8 cellular contexts compared by ENCODE assay signal in the genomic region with DNA sequence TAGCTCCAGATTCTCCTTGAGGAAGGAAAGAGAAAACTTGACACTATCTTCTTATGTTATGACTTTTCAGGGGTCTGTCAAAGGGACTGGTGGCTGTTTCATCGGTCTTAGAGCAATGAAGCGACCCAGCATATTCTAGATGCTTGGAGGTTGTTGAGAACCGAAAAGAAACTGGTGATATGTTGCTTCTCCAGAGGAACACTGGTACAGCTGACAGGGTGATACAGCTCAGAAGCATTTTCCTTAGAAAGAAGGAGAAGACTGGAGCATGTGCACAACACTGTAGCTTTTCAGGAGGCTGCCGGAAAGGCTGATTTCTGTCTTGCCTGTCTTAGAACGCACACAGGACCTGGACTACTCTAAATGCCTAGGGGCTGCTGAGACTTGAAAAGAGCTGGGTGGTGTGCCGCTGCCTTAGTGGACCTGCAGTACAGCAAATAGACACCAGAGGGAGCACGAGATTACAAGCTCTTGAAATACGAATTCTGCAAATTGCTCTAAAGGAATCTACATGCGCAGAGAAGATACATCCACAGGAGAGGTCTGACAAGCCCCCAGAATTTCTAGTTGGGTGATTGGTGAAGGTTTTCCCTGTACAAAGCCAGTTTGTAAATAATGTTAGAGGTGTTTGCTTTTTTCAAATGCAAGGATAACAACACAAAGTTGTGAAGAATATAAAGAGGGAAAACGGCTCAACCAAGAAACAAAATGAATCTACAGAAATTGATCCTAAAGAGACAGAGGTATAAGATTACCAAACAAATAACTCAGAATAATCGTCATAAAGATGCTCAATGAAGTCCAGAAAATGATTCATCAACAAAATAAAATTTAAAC.
DNase-seq lines count a peak whose midpoint lies in the region; ATAC-seq, FAIRE-seq and TF ChIP-seq lines count a peak whose summit lies in the region.

No MANE protein-coding gene starts in this region.

- BruUV-seq in IMR-90 (replicated peaks; lab: Mats Ljungman, UMichigan) (no TSS peak), GM12878 (replicated peaks; lab: Mats Ljungman, UMichigan) (no TSS peak)

- no peak overlapping the region for H2BK20ac ChIP-seq in IMR-90 (ENCODE audit: low read depth, low read length)

- RAD21 ChIA-PET in GM12878 (lab: Charles Lee; ENCODE audit: unreplicated experiment), result interaction anchor here (1.3 to 1.9 kb wide), 4 partner anchors 840 to 907 kb away, joined by 5 to 14 read pairs (median 8); no protein-coding TSS in a partner anchor

- H3K79me2 ChIP-seq in GM12878 (ENCODE audit: control insufficient read depth, insufficient read depth, low read length), result no peaks in the 10 kb centered on the region

- dilution Hi-C loops in IMR-90 (cut with HindIII; ENCODE audit: low sequenced_read_pairs, unreplicated experiment), result no loop called here

- DNase-seq in ACHN (peak; percentile 38), GM13976 (ENCODE audit: low spot score) (peak; percentile 15), IMR-90 (peak; percentile 37), RKO (ENCODE audit: low spot score) (peak; percentile 65), GM12878 (ENCODE audit: low read depth, low spot score) (no peak), iPS DF 19.7 (ENCODE audit: low read depth, low spot score) (peak; percentile 15), smooth muscle cell of the brain vasculature (ENCODE audit: low read depth, low spot score) (peak; percentile 12)

- TF ChIP-seq CTCF in GM13976 (IDR thresholded peaks at IDR 0.05; ENCODE audit: borderline replicate concordance, control extremely low read depth, extremely low read depth, insufficient read depth, missing control alignments) (peak; percentile 63), IMR-90 (conservative IDR thresholded peaks at IDR 0.05; ENCODE audit: low read depth, low read length) (peak; percentile 57), GM12878 (IDR thresholded peaks at IDR 0.05 in 2 of 3, conservative IDR thresholded peaks at IDR 0.05 in 1 of 3; ENCODE audit: control insufficient read depth in 2 of 3, extremely low read depth in 1 of 3, insufficient read depth in 1 of 3, low read depth in 3 of 3, low read length in 3 of 3) (peak; percentile 76 to 82 (median 81))

- TF ChIP-seq RAD21 in IMR-90 (IDR thresholded peaks at IDR 0.05; ENCODE audit: low read length) (peak; percentile 38), GM12878 (IDR thresholded peaks at IDR 0.05; ENCODE audit: insufficient read depth, low read depth, low read length) (peak; percentile 73)

- intact Hi-C loops in IMR-90 (cut with micrococcal nuclease), result loop anchor here (1.0 kb wide), 1 partner anchor 867 kb away; no protein-coding TSS in a partner anchor
- intact Hi-C loops in GM12878 (cut with micrococcal nuclease; ENCODE audit: unreplicated experiment), result loop anchor here (1.0 kb wide), 1 partner anchor 867 kb away; no protein-coding TSS in a partner anchor

- no peak overlapping the region for H3K23ac ChIP-seq in IMR-90 (ENCODE audit: low read depth, low read length)

- peak; percentile 87 for ATAC-seq in IMR-90 (ENCODE audit: low read depth)
- peak; percentile 82 for ATAC-seq in GM12878
- no peak for ATAC-seq in HG03469 (IDR thresholded peaks at IDR 0.05; ENCODE audit: unreplicated experiment)

- H2BK15ac ChIP-seq in IMR-90 (ENCODE audit: low read depth, low read length), result no peak overlapping the region

- no peaks in the 10 kb centered on the region for H3K9me1 ChIP-seq in IMR-90 (ENCODE audit: insufficient read depth, low read length)

- POLR2A ChIA-PET in IMR-90 (lab: Charles Lee; ENCODE audit: unreplicated experiment) (no interaction called here), GM12878 (lab: Charles Lee) (no interaction called here)

- no peak overlapping the region for H2AK9ac ChIP-seq in IMR-90 (replicated peaks; ENCODE audit: low read depth, low read length, poor library complexity)

- H3K4ac ChIP-seq in IMR-90 (ENCODE audit: low read depth, low read length), result no peak overlapping the region

- no peak for TF ChIP-seq EP300 in GM12878 (IDR thresholded peaks at IDR 0.05; ENCODE audit: borderline replicate concordance in 1 of 2, control insufficient read depth in 1 of 2, low read depth in 2 of 2, low read length in 2 of 2)

- no peak overlapping the region for H3K14ac ChIP-seq in IMR-90 (replicated peaks; ENCODE audit: low read depth, low read length)

- no peak overlapping the region; the same call in 1 of the 2 replicates for H3K4me2 ChIP-seq in IMR-90 (ENCODE audit: low read depth, low read length)
- no peak overlapping the region for H3K4me2 ChIP-seq in GM12878 (ENCODE audit: control insufficient read depth, insufficient read depth)

- H2BK5ac ChIP-seq in IMR-90 (ENCODE audit: low read depth, low read length, poor library complexity, severe bottlenecking), result no peak overlapping the region

- no peaks in the 10 kb centered on the region for H4K20me1 ChIP-seq in IMR-90 (ENCODE audit: insufficient read depth, low read length)
- H4K20me1 ChIP-seq in GM12878 (ENCODE audit: control insufficient read depth, insufficient read depth), result no peaks in the 10 kb centered on the region

- H3K4me1 ChIP-seq in IMR-90 (ENCODE audit: control insufficient read depth, insufficient read depth, low read length) (no peaks in the 10 kb centered on the region), GM12878 (ENCODE audit: control insufficient read depth, insufficient read depth, low read length) (no peaks in the 10 kb centered on the region)

- H4K8ac ChIP-seq in IMR-90 (ENCODE audit: low read depth in 2 of 2, low read length in 2 of 2), result no peak overlapping the region

- H3K9me3 ChIP-seq in IMR-90 (ENCODE audit: control insufficient read depth, insufficient read depth, low read length) (no peaks in the 10 kb centered on the region), GM12878 (replicated peaks; ENCODE audit: control insufficient read depth, insufficient read depth, low read length) (no peaks in the 10 kb centered on the region)

- H3K36me3 ChIP-seq in IMR-90 (ENCODE audit: control insufficient read depth, insufficient read depth, low read length), result no peaks in the 10 kb centered on the region
- no peaks in the 10 kb centered on the region for H3K36me3 ChIP-seq in GM12878 (ENCODE audit: control insufficient read depth in 2 of 2, insufficient read depth in 2 of 2, low read length in 1 of 2)

- H3K56ac ChIP-seq in IMR-90 (ENCODE audit: extremely low read depth, insufficient read depth, low read length), result no peak overlapping the region

- H3K79me1 ChIP-seq in IMR-90 (ENCODE audit: low read depth in 1 of 2, low read length in 2 of 2), result no peaks in the 10 kb centered on the region

- H3K27me3 ChIP-seq in IMR-90 (ENCODE audit: control insufficient read depth, insufficient read depth, low read length) (no peaks in the 10 kb centered on the region), GM12878 (replicated peaks in 1 of 2; ENCODE audit: control insufficient read depth in 2 of 2, insufficient read depth in 2 of 2, low read length in 1 of 2) (no peaks in the 10 kb centered on the region)

- CTCF ChIA-PET in IMR-90 (lab: Yijun Ruan, JAX) (interaction anchor here (0.6 to 1.1 kb wide), 3 partner anchors 10 to 794 kb away, joined by 3 to 5 read pairs (median 3); no protein-coding TSS in a partner anchor), GM12878 (lab: Yijun Ruan, JAX) (interaction anchor here (0.6 to 3.6 kb wide), 13 partner anchors 8 to 1027 kb away, joined by 3 to 63 read pairs (median 4); no protein-coding TSS in a partner anchor)

- H2AFZ ChIP-seq in IMR-90 (replicated peaks; ENCODE audit: low read length, poor library complexity) (no peak overlapping the region), GM12878 (ENCODE audit: control insufficient read depth, low read depth, low read length) (no peak overlapping the region)

- H3K4me3 ChIP-seq in IMR-90 (ENCODE audit: insufficient read depth, low read depth, low read length), result no peak overlapping the region
- H3K4me3 ChIP-seq in GM12878, result no peak overlapping the region

- H3K27ac ChIP-seq in IMR-90 (ENCODE audit: insufficient read depth, low read length) (no peak overlapping the region), GM12878 (ENCODE audit: control insufficient read depth, insufficient read depth) (no peak overlapping the region)

- no peak overlapping the region for H3K18ac ChIP-seq in IMR-90 (ENCODE audit: low read depth, low read length)

- 33% methylated on average over 1 of the region's 11 CpGs; no CpG with 5 or more reads in 1 of the 2 experiments for WGBS in IMR-90 (ENCODE audit: extremely low coverage in 2 of 2, insufficient read length in 1 of 2), 2 experiments
- WGBS in GM12878 (ENCODE audit: insufficient coverage, insufficient replicate concordance, low lambda C conversion rate, missing lambda C conversion rate), result 16% methylated on average over 11 of the region's 11 CpGs

- in situ Hi-C loops in ACHN (cut with HindIII; ENCODE audit: low pct_ligation_motif_present, low pct_unique_long_range_greater_than_20kb, low sequenced_read_pairs) (no loop called here), GM13976 (cut with MboI; ENCODE audit: low sequenced_read_pairs, unreplicated experiment) (loop anchor here (25.0 kb wide), 1 partner anchor 853 kb away; no protein-coding TSS in a partner anchor), IMR-90 (cut with MboI; ENCODE audit: low sequenced_read_pairs) (loop anchor here (25.0 kb wide), 1 partner anchor 853 kb away; no protein-coding TSS in a partner anchor), GM12878 (cut with MboI) (loop anchor here (5.0 kb wide), 1 partner anchor 868 kb away; no protein-coding TSS in a partner anchor)

- TF ChIP-seq POLR2A in IMR-90 (IDR thresholded peaks at IDR 0.05; ENCODE audit: low read depth, low read length), result no peak
- TF ChIP-seq POLR2A in GM12878 (IDR thresholded peaks at IDR 0.05; ENCODE audit: low read depth, low read length), result no peak

- no peak overlapping the region for H2BK120ac ChIP-seq in IMR-90 (ENCODE audit: low read depth, low read length)

- no peak overlapping the region for H2AK5ac ChIP-seq in IMR-90 (ENCODE audit: low read depth, low read length)

- FAIRE-seq in GM12878 (lab: Jason Lieb, UNC), result peak; percentile 83

- no peak overlapping the region for H4K91ac ChIP-seq in IMR-90 (ENCODE audit: insufficient read depth, low read depth, low read length)

- H3K9ac ChIP-seq in IMR-90 (ENCODE audit: low read depth, low read length) (no peak overlapping the region), GM12878 (ENCODE audit: control insufficient read depth, insufficient read depth, low read length) (no peak overlapping the region)

- SMC1A ChIA-PET in GM12878 (lab: Charles Lee; ENCODE audit: uncharacterized antibody, unreplicated experiment), result interaction anchor here (0.6 to 2.9 kb wide), 7 partner anchors 14 to 867 kb away, joined by 3 to 10 read pairs (median 4); no protein-coding TSS in a partner anchor

- H4K5ac ChIP-seq in IMR-90 (ENCODE audit: low read depth, low read length), result no peak overlapping the region

TF ChIP-seq in IMR-90, 13 proteins besides CTCF, POLR2A, EP300 and RAD21 (continues in another document):
- TF ChIP-seq SMC3 (IDR thresholded peaks at IDR 0.05; ENCODE audit: low read depth, low read length), result peak; percentile 24; the same call in 1 of the 2 replicates
- TF ChIP-seq MAZ (IDR thresholded peaks at IDR 0.05; ENCODE audit: borderline replicate concordance, low read depth, low read length), result no peak

TF ChIP-seq in GM12878, 131 proteins besides CTCF, POLR2A, EP300 and RAD21:
- peak; percentile 79; the same call in 1 of the 2 replicates for TF ChIP-seq SMC3 (IDR thresholded peaks at IDR 0.05; ENCODE audit: borderline replicate concordance, low read length)
- TF ChIP-seq TCF7 (IDR thresholded peaks at IDR 0.05; ENCODE audit: borderline replicate concordance), result no peak
TF ChIP-seq in GM12878: peak in this region for 1.
